ENCODE assay signal across 22 cellular contexts in the genomic region with DNA sequence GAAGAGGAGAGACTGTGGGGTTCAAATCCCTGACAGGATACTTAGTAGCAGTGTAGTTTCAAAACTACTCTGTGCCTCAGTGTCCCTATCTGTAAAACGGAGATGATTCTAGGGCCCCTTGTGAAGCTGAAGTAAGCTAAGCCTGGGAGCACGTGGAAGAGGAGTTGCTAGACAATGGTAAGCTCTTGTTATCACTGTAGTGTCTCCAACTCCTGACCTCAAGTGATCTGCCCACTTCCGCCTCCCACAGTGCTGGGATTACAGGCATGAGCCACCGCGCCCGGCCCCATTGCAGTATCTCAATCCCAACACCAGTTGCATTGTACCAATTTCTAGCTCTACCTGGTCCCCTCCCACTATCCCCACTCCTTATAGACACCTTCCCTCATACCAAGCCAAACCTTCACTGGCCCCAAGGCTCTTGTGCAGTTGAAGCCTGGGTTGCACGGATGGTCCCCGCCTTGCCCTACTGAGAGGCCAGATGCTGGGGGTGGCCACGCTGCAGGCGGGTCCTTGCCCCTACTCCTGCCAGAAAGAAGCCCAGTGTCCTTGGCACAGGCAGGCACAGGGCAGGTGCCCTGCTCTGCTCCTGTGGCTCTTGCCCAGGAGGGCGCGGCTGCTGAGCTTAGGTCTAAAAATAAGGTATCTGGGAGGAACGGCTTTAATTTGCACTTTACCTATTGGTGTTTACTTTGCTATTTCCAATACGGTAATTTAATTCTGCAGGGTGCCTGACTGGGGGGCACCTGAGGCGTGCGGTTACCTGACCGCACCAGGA.
DNase-seq lines count a peak whose midpoint lies in the region; ATAC-seq and TF ChIP-seq lines count a peak whose summit lies in the region.
"Had no signal": no experiment of that assay in that cellular context is flagged by ENCODE, and none has a peak within 500 bp of the region (broad histone marks: within the 10 kb centered on the region; RNA-seq: fewer than 3 reads in every experiment).

No MANE protein-coding gene starts in this region.

- no peak overlapping the region for H3K4ac ChIP-seq in mesendoderm (ENCODE audit: low read depth, low read length)

- no peak overlapping the region for H3K4me3 ChIP-seq in HEK293 (ENCODE audit: low read depth, low read length)
- no peak overlapping the region for H3K4me3 ChIP-seq in mesendoderm (ENCODE audit: low read length)
- H3K4me3 ChIP-seq: ovary, testis had no signal

- no peak for TF ChIP-seq CTCF in HEK293 (tag by site-specific recombination; IDR thresholded peaks at IDR 0.05)

- in situ Hi-C loops in SK-MEL-5 (cut with HindIII; ENCODE audit: low pct_unique_long_range_greater_than_20kb, low sequenced_read_pairs) = no loop called here

- H3K9me3 ChIP-seq in HEK293 (ENCODE audit: control insufficient read depth, insufficient read depth, low read depth, low read length) = no peaks in the 10 kb centered on the region
- H3K9me3 ChIP-seq: ovary, testis had no signal

- H3K4me1 ChIP-seq in HEK293 (ENCODE audit: control insufficient read depth, insufficient read depth, low read length) = no peaks in the 10 kb centered on the region
- peaks cover 7% of the 10 kb centered on the region for H3K4me1 ChIP-seq in mesendoderm (ENCODE audit: control insufficient read depth, low read depth, low read length)
- H3K4me1 ChIP-seq: testis had no signal

- no peak overlapping the region for H3K9ac ChIP-seq in mesendoderm (ENCODE audit: low read length)

- no peak overlapping the region for H4K8ac ChIP-seq in mesendoderm (ENCODE audit: low read depth, low read length)

- POLR2A ChIA-PET in HEK293 (lab: Yijun Ruan, JAX) = no interaction called here

- H3K23ac ChIP-seq in mesendoderm (ENCODE audit: low read length) = no peak overlapping the region

- H3K56ac ChIP-seq in mesendoderm (ENCODE audit: low read length) = peak overlapping the region; percentile 44

- H2AK5ac ChIP-seq in mesendoderm (ENCODE audit: low read length) = no peak overlapping the region

- no peaks in the 10 kb centered on the region for H3K27me3 ChIP-seq in mesendoderm (ENCODE audit: insufficient read depth, low read length, poor library complexity)
- H3K27me3 ChIP-seq: ovary, testis had no signal

- WGBS in mesendoderm (ENCODE audit: extremely low coverage, insufficient coverage, low lambda C conversion rate) = no CpG with 5 or more reads among the region's 17 CpGs

- no peak overlapping the region for H2BK120ac ChIP-seq in mesendoderm (ENCODE audit: low read depth, low read length)

- ATAC-seq in GM21367 (IDR thresholded peaks at IDR 0.05; ENCODE audit: unreplicated experiment) (no peak), GM21717 (IDR thresholded peaks at IDR 0.05; ENCODE audit: unreplicated experiment) (no peak)
- ATAC-seq: activated naive CD4-positive, alpha-beta T cell treated with anti-CD3 and anti-CD28 coated beads, Interleukin-2, amount 50 U/mL, for 72 hours; esophagus mucosa had no signal

- H3K18ac ChIP-seq in mesendoderm (ENCODE audit: low read length) = no peak overlapping the region

- H3K36me3 ChIP-seq in HEK293 (ENCODE audit: control insufficient read depth in 2 of 2, insufficient read depth in 1 of 2, low read length in 2 of 2) = no peaks in the 10 kb centered on the region
- no peaks in the 10 kb centered on the region for H3K36me3 ChIP-seq in mesendoderm (ENCODE audit: control insufficient read depth, insufficient read depth, low read length)
- H3K36me3 ChIP-seq: ovary had no signal

- H3K4me2 ChIP-seq in mesendoderm (ENCODE audit: low read length) = no peak overlapping the region

- DNase-seq in A172 (ENCODE audit: low spot score) (peak; percentile 28), SK-MEL-5 (ENCODE audit: low read depth, low spot score) (peak; percentile 16), mesendoderm (peak; percentile 64), NCI-H2227 treated with DMSO at 0.1 percent for 48 hours (lab: John Stamatoyannopoulos, UW) (no peak), nucleus accumbens (lab: John Stamatoyannopoulos, UW) (no peak)
- DNase-seq: activated CD4-positive, alpha-beta T cell treated with anti-CD3 and anti-CD28 coated beads for 1 hour; activated CD8-positive, alpha-beta memory T cell treated with anti-CD3 and anti-CD28 coated beads for 24 hours; activated T-cell treated with anti-CD3 and anti-CD28 coated beads, Interleukin-2, amount 50 U/mL, for 48 hours; effector CD8-positive, alpha-beta T cell; GDM1; hypothalamus; NCI-H2171 treated with DMSO at 0.1 percent for 48 hours; NCI-H526 treated with DMSO at 0.1 percent for 48 hours; ovary; T-helper 9 cell had no signal

- CTCF ChIA-PET in HEK293 (lab: Yijun Ruan, JAX) = interaction anchor here (0.6 kb wide), 1 partner anchor 187 kb away, joined by 3 read pairs; no protein-coding TSS in a partner anchor

- no peak overlapping the region for H4K5ac ChIP-seq in mesendoderm (ENCODE audit: low read length)

- no peak overlapping the region for H2BK15ac ChIP-seq in mesendoderm (replicated peaks; ENCODE audit: low read depth)

- H2BK5ac ChIP-seq in mesendoderm (ENCODE audit: low read length) = no peak overlapping the region

- H3K27ac ChIP-seq in HEK293 (ENCODE audit: extremely low read depth, low read depth, low read length) (no peak overlapping the region), mesendoderm (ENCODE audit: low read depth, low read length) (no peak overlapping the region)
- H3K27ac ChIP-seq: C4-2B, ovary, testis had no signal

- no peaks in the 10 kb centered on the region for H3K79me2 ChIP-seq in mesendoderm (ENCODE audit: control insufficient read depth, insufficient read depth, low read length)

- H3K79me1 ChIP-seq in mesendoderm (ENCODE audit: low read length) = no peaks in the 10 kb centered on the region

TF ChIP-seq in HEK293, 187 proteins besides CTCF, POLR2A, EP300 and RAD21:
- TF ChIP-seq ZNF561 (tag by site-specific recombination; IDR thresholded peaks at IDR 0.05; ENCODE audit: borderline replicate concordance) (no peak), EGR2 (tag by site-specific recombination; IDR thresholded peaks at IDR 0.05; ENCODE audit: low read depth) (peak; percentile 77), ZNF843 (tag by site-specific recombination; IDR thresholded peaks at IDR 0.05) (no peak), ZSCAN16 (tag by site-specific recombination; IDR thresholded peaks at IDR 0.05) (no peak), ZFHX2 (tag by site-specific recombination; conservative IDR thresholded peaks at IDR 0.05) (peak; percentile 70), ZNF202 (tag by site-specific recombination; IDR thresholded peaks at IDR 0.05; ENCODE audit: borderline replicate concordance) (no peak), ZNF155 (tag by site-specific recombination; IDR thresholded peaks at IDR 0.05) (no peak), ZNF76 (tag by site-specific recombination; IDR thresholded peaks at IDR 0.05; ENCODE audit: borderline replicate concordance, low read depth) (no peak), ZNF174 (tag by site-specific recombination; IDR thresholded peaks at IDR 0.05) (no peak)
- TF ChIP-seq, protein P1, sequence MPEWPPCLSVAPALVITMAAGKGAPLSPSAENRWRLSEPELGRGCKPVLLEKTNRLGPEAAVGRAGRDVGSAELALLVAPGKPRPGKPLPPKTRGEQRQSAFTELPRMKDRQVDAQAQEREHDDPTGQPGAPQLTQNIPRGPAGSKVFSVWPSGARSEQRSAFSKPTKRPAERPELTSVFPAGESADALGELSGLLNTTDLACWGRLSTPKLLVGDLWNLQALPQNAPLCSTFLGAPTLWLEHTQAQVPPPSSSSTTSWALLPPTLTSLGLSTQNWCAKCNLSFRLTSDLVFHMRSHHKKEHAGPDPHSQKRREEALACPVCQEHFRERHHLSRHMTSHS (tag by site-specific recombination; IDR thresholded peaks at IDR 0.05) = no peak

Comparison
In these comparisons a context has a peak if more than half of its experiments do, and no peak if none do; other contexts are left out.
1. DNase-seq: peak in A172 (single experiment), SK-MEL-5 (single experiment) and mesendoderm (single experiment); none in NCI-H2227 treated with DMSO at 0.1 percent for 48 hours (single experiment) and nucleus accumbens (0 of 56).